In genomic region chr20:49316704-49317103, GRCh38 we compare ENCODE assay signal across 33 cellular contexts.
"Had no signal": no experiment of that assay in that cellular context is flagged by ENCODE, and none has a peak within 500 bp of the region (broad histone marks: within the 10 kb centered on the region; RNA-seq: fewer than 3 reads in every experiment).

No MANE protein-coding gene starts in this region.

- H3K36me3 ChIP-seq: adrenal gland, brain microvascular endothelial cell, breast epithelium had no signal

- H3K9me3 ChIP-seq: adrenal gland, body of pancreas, breast epithelium had no signal

- FAIRE-seq: astrocyte, TTC549 had no signal

- H3K4me3 ChIP-seq: adrenal gland, body of pancreas, breast epithelium had no signal

- DNase-seq: activated B cell treated with CpG ODN at 0.5 μM for 24 hours; activated CD4-positive, alpha-beta memory T cell treated with anti-CD3 and anti-CD28 coated beads for 36 hours; activated CD4-positive, alpha-beta T cell treated with anti-CD3 and anti-CD28 coated beads for 4 hours; activated CD4-positive, alpha-beta T cell treated with anti-CD3 and anti-CD28 coated beads, Interleukin-2, amount 10 ng/mL, durations not matched to agents 24 days and 14 days; activated CD4-positive, alpha-beta T cell treated with anti-CD3 and anti-CD28 coated beads, Interleukin-2, amount 50 U/mL, for 1 hour; activated CD4-positive, alpha-beta T cell treated with anti-CD3 and anti-CD28 coated beads, Interleukin-2, amount 50 U/mL, for 4 hours; activated CD4-positive, CD25-positive, alpha-beta regulatory T cell treated with anti-CD3 and anti-CD28 coated beads, Interleukin-2, amount 50 U/mL, for 72 hours; activated CD8-positive, alpha-beta memory T cell treated with anti-CD3 and anti-CD28 coated beads, Interleukin-2, amount 50 U/mL, for 4 hours; activated CD8-positive, alpha-beta T cell treated with anti-CD3 and anti-CD28 coated beads for 36 hours; activated effector memory CD4-positive, alpha-beta T cell treated with anti-CD3 and anti-CD28 coated beads, Interleukin-2, amount 50 U/mL, for 16 hours; activated gamma-delta T cell treated with Interleukin-2 at 50 U/mL for 16 hours; activated naive CD4-positive, alpha-beta T cell; activated naive CD4-positive, alpha-beta T cell treated with anti-CD3 and anti-CD28 coated beads for 36 hours; activated naive CD4-positive, alpha-beta T cell treated with anti-CD3 and anti-CD28 coated beads, Interleukin-2, amount 50 U/mL, for 16 hours; activated naive CD8-positive, alpha-beta T cell treated with anti-CD3 and anti-CD28 coated beads for 36 hours; activated T-cell treated with anti-CD3 and anti-CD28 coated beads for 4 hours; activated T-cell treated with anti-CD3 and anti-CD28 coated beads, Interleukin-2, amount 50 U/mL, for 1 hour; activated T-cell treated with anti-CD3 and anti-CD28 coated beads, Interleukin-2, amount 50 U/mL, for 4 hours; activated T-cell treated with anti-CD3 and anti-CD28 coated beads, Interleukin-2, amount 50 U/mL, for 72 hours; adrenal gland; amniotic stem cell; aorta; body of pancreas; brain microvascular endothelial cell; central memory CD4-positive, alpha-beta T cell; T-helper 2 cell; T-helper 9 cell had no signal

- ATAC-seq: activated CD8-positive, alpha-beta T cell treated with anti-CD3 and anti-CD28 coated beads for 36 hours; activated naive CD4-positive, alpha-beta T cell treated with anti-CD3 and anti-CD28 coated beads, Interleukin-2, amount 50 U/mL, for 72 hours; activated T-cell treated with anti-CD3 and anti-CD28 coated beads, Interleukin-2, amount 50 U/mL, for 4 hours; activated T-cell treated with anti-CD3 and anti-CD28 coated beads, Interleukin-2, amount 50 U/mL, for 72 hours; activated T-helper 17 cell treated with anti-CD3 and anti-CD28 coated beads, Interleukin-2, amount 50 U/mL, for 72 hours; body of pancreas had no signal

- H3K27ac ChIP-seq: adrenal gland, body of pancreas, brain microvascular endothelial cell, breast epithelium, VCaP had no signal
